ENCODE assay signal across 8 cellular contexts in the genomic region with DNA sequence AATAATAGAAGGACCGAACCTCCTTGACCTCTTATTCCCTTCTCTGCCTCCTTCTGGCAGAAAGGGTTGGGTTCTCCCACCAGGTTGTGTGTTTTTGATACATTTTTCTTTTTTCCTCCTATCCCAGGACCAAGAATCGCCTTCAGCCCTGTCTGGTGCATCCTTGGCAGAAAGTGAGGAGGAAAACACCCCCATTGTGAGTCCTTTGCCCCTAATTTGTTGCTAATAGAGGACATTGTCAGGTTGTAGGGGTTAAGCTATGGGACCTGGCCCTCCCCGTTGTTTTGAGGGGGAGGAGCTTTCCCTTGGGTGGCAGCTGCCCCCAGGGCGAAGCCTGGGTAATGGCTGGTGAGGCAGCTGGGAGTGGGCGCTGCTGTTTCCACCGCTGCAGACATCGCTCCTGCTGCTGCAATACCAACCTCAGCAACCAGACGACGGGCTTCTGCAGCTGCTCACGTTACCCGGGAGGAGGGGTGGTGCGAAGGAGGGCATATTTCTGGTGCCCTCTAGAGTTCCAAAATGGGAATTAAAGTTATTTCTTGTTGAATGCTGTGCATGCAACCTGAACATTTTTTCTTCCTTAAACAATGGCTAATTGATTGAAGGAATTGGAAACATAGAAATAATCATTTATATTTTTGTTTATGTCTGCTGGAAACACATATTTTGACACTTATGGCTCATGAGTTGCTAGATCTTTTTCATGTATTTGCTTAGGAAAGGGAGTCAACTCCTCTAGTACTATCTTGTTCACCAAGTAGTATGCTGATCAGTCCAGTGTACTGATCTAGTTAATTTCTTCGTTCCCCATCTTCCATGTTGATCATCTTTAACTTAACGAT. TPM values are rescaled to one million over a fixed set of nuclear protein-coding genes. Genes with fewer than 3 reads are reported as not detected.
A peak's percentile ranks its signal among the peaks of the same experiment; 100 is the strongest.
DNase-seq lines count a peak whose midpoint lies in the region; ATAC-seq and TF ChIP-seq lines count a peak whose summit lies in the region.

No MANE protein-coding gene starts in this region.

- ATAC-seq in GM19025 (IDR thresholded peaks at IDR 0.05; ENCODE audit: low read depth, unreplicated experiment) (peak; percentile 18), HG03354 (IDR thresholded peaks at IDR 0.05; ENCODE audit: poor library complexity, severe bottlenecking, unreplicated experiment) (peak; percentile 51)
- peak; percentile 55 to 58 for ATAC-seq in activated CD4-positive, CD25-positive, alpha-beta regulatory T cell treated with anti-CD3 and anti-CD28 coated beads, Interleukin-2, amount 50 U/mL, for 24 hours

- TF ChIP-seq CTCF in kidney epithelial cell (IDR thresholded peaks at IDR 0.05; ENCODE audit: insufficient read depth, low read length, poor library complexity, severe bottlenecking), result peak; percentile 96

- no peaks in the 10 kb centered on the region for H3K27me3 ChIP-seq in kidney epithelial cell (ENCODE audit: control insufficient read depth, insufficient read depth, low read length)

- H3K4me3 ChIP-seq in kidney epithelial cell (ENCODE audit: low read depth, low read length), result peak overlapping the region; percentile 78

- DNase-seq in AG20443 (ENCODE audit: low spot score) (peak; percentile 87), NCI-H345 treated with DMSO at 0.1 percent for 48 hours (lab: John Stamatoyannopoulos, UW; ENCODE audit: unreplicated experiment) (peak; percentile 81), cerebellum (ENCODE audit: low spot score) (peak; percentile 57), kidney epithelial cell (ENCODE audit: low read depth) (peak; percentile 77)
- peak; percentile 81 to 87 for DNase-seq in stimulated activated CD4-positive, alpha-beta T cell treated with anti-CD3 and anti-CD28 coated beads, Interleukin-15, amount 100 ng/mL, for 48 hours (ENCODE audit: low read depth in 2 of 2)

- H3K36me3 ChIP-seq in kidney epithelial cell (ENCODE audit: control insufficient read depth, insufficient read depth, low read length), result no peaks in the 10 kb centered on the region

RNA-seq across cellular contexts. Expression of gene ZMYM2, which starts 1.5 kb away (rescaled TPM):
- total RNA-seq in cerebellum (150 TPM), kidney epithelial cell (51.7 and 52.1 TPM in 2 replicates)

Comparison
In these comparisons a context has a peak if more than half of its experiments do, and no peak if none do; other contexts are left out.
1. Peak in every context shown above with its lines: DNase-seq, ATAC-seq and H3K4me3 ChIP-seq.